8 cellular contexts compared by ENCODE assay signal in the genomic region with DNA sequence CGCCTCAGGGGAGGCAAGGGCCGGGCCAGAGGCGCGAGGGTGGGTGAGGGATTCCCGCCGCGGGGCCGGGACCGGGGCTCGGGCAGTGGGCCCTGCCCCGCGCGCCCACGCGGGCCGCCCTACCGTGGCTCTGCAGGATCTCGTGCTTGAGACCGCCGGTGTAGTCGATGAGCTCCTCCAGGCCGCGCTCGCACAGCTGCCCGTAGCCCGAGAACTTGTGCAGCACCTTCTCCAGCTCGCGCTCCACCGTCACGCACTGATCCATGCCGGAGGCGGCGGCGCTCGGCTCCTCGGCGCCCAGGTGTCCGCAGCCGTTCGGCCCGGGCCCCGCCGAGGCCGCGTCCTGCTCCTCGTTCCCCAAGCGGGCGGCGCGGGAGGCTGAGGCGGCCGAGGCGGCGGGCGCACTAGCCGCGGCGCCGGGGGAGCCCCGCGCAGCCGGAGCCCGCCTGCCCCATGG. TPM values are rescaled to one million over a fixed set of nuclear protein-coding genes. Genes with fewer than 3 reads are reported as not detected.
A peak's percentile ranks its signal among the peaks of the same experiment; 100 is the strongest.
DNase-seq lines count a peak whose midpoint lies in the region; ATAC-seq and TF ChIP-seq lines count a peak whose summit lies in the region.
"Not testable (repeated sequence)": the region's sequence is repeated elsewhere in the genome, so short reads cannot be mapped to it uniquely, and the experiment has no call there.

No MANE protein-coding gene starts in this region.

- peak; percentile 28 to 75 (median 58) for DNase-seq in CD8-positive, alpha-beta T cell
- peak; percentile 35 to 56 (median 50) for DNase-seq in T-helper 1 cell
- DNase-seq in activated naive CD8-positive, alpha-beta T cell treated with anti-CD3 and anti-CD28 coated beads, Interleukin-2, amount 50 U/mL, for 24 hours: peak; percentile 52
- DNase-seq in germinal center (ENCODE audit: low spot score): peak; percentile 17
- DNase-seq in naive thymus-derived CD8-positive, alpha-beta T cell: peak in 9 of 10 donors; percentile 43 to 81 (median 64)
- DNase-seq in stimulated activated CD8-positive, alpha-beta memory T cell treated with anti-CD3 and anti-CD28 coated beads, Interleukin-4, amount 100 ng/mL, for 1 hour (ENCODE audit: low read depth in 2 of 2, low spot score in 1 of 2): peak; percentile 20

- not testable (repeated sequence) for TF ChIP-seq CTCF in CD8-positive, alpha-beta T cell (IDR thresholded peaks at IDR 0.05)

- H3K27ac Mint-ChIP-seq in CD8-positive, alpha-beta T cell: peak overlapping the region; percentile 90
- not testable (repeated sequence) for H3K27ac Mint-ChIP-seq in activated naive CD8-positive, alpha-beta T cell treated with anti-CD3 and anti-CD28 coated beads, Interleukin-2, amount 50 U/mL, for 24 hours
- H3K27ac Mint-ChIP-seq in naive thymus-derived CD8-positive, alpha-beta T cell: peak overlapping the region in 6 of 10 donors; percentile 69 to 96 (median 82)

- H3K4me1 Mint-ChIP-seq in CD8-positive, alpha-beta T cell (ENCODE audit: low read depth): peaks cover 13% of the 10 kb centered on the region
- H3K4me1 Mint-ChIP-seq in activated naive CD8-positive, alpha-beta T cell treated with anti-CD3 and anti-CD28 coated beads, Interleukin-2, amount 50 U/mL, for 24 hours: not testable (repeated sequence)
- peaks cover 1 to 12% (median 9%) of the 10 kb centered on the region in 4 donors for H3K4me1 Mint-ChIP-seq in naive thymus-derived CD8-positive, alpha-beta T cell

- H3K9me3 ChIP-seq in CD8-positive, alpha-beta T cell (ENCODE audit: low read length): not testable (repeated sequence)

- CTCF ChIA-PET in CD8-positive, alpha-beta T cell (lab: Charles Lee): not testable (repeated sequence)

- ATAC-seq in CD8-positive, alpha-beta T cell: peak; percentile 19
- peak; percentile 33 for ATAC-seq in GM21390 (IDR thresholded peaks at IDR 0.05; ENCODE audit: unreplicated experiment)
- peak; percentile 17 for ATAC-seq in HG03378 (IDR thresholded peaks at IDR 0.05; ENCODE audit: unreplicated experiment)
- ATAC-seq in activated naive CD8-positive, alpha-beta T cell treated with anti-CD3 and anti-CD28 coated beads, Interleukin-2, amount 50 U/mL, for 24 hours: peak; percentile 24
- ATAC-seq in naive thymus-derived CD8-positive, alpha-beta T cell: peak; percentile 42 to 46

- peak overlapping the region; percentile 90 for H3K4me3 Mint-ChIP-seq in CD8-positive, alpha-beta T cell
- peak overlapping the region; percentile 89 for H3K4me3 Mint-ChIP-seq in activated naive CD8-positive, alpha-beta T cell treated with anti-CD3 and anti-CD28 coated beads, Interleukin-2, amount 50 U/mL, for 24 hours
- peak overlapping the region; percentile 61 to 93 (median 82) for H3K4me3 Mint-ChIP-seq in naive thymus-derived CD8-positive, alpha-beta T cell

- not testable (repeated sequence) for H3K27me3 Mint-ChIP-seq in CD8-positive, alpha-beta T cell (ENCODE audit: low read depth); activated naive CD8-positive, alpha-beta T cell treated with anti-CD3 and anti-CD28 coated beads, Interleukin-2, amount 50 U/mL, for 24 hours; naive thymus-derived CD8-positive, alpha-beta T cell

- not testable (repeated sequence) for H3K9me3 Mint-ChIP-seq in CD8-positive, alpha-beta T cell; activated naive CD8-positive, alpha-beta T cell treated with anti-CD3 and anti-CD28 coated beads, Interleukin-2, amount 50 U/mL, for 24 hours; naive thymus-derived CD8-positive, alpha-beta T cell

- intact Hi-C loops in CD8-positive, alpha-beta T cell (cut with DNase I, micrococcal nuclease): not testable (repeated sequence)

- peak overlapping the region; percentile 55 for H3K27ac ChIP-seq in CD8-positive, alpha-beta T cell (ENCODE audit: low read depth, low read length)

- H3K36me3 Mint-ChIP-seq in CD8-positive, alpha-beta T cell; activated naive CD8-positive, alpha-beta T cell treated with anti-CD3 and anti-CD28 coated beads, Interleukin-2, amount 50 U/mL, for 24 hours (ENCODE audit: low read depth); naive thymus-derived CD8-positive, alpha-beta T cell: not testable (repeated sequence)

- H3K4me1 ChIP-seq in CD8-positive, alpha-beta T cell (ENCODE audit: insufficient read depth, low read length): not testable (repeated sequence)

- H3K36me3 ChIP-seq in CD8-positive, alpha-beta T cell (ENCODE audit: insufficient read depth, low read length): not testable (repeated sequence)

- H3K27me3 ChIP-seq in CD8-positive, alpha-beta T cell (ENCODE audit: insufficient read depth, low read length): not testable (repeated sequence)

- peak overlapping the region; percentile 53 for H3K4me3 ChIP-seq in CD8-positive, alpha-beta T cell (ENCODE audit: low read depth, low read length)

- POLR2A ChIA-PET in CD8-positive, alpha-beta T cell (lab: Charles Lee); naive thymus-derived CD8-positive, alpha-beta T cell (lab: Charles Lee): not testable (repeated sequence)

RNA-seq across cellular contexts. Expression of gene PLGLB1, which starts 54.2 kb away (rescaled TPM):
- total RNA-seq in CD8-positive, alpha-beta T cell: 1 to 10 TPM; 1.3 to 1.7 TPM
- total RNA-seq in naive thymus-derived CD8-positive, alpha-beta T cell: 10 to 100 TPM; 21.0 to 23.6 TPM
- polyA plus RNA-seq in naive thymus-derived CD8-positive, alpha-beta T cell: 1 to 10 TPM in 1 of 3 donors, under 1 TPM in 2; 0.37 to 2.6 (median 0.49) TPM

Comparison
In these comparisons a context has a peak if more than half of its experiments do, and no peak if none do; other contexts are left out.
1. Peak in every context shown above with its lines: DNase-seq, ATAC-seq, H3K4me3 ChIP-seq and H3K27ac ChIP-seq.
2. RNA of gene PLGLB1, which starts 54.2 kb away (total RNA-seq): 21.0 to 23.6 TPM in naive thymus-derived CD8-positive, alpha-beta T cell; 1.3 to 1.7 TPM in CD8-positive, alpha-beta T cell; every median in the first group is over 4 times any median in the second.